ENCODE assay signal across 10 cellular contexts in genomic region chr10:93462371-93462770, GRCh38. TPM values are rescaled to one million over a fixed set of nuclear protein-coding genes. Genes with fewer than 3 reads are reported as not detected.
DNase-seq lines count a peak whose midpoint lies in the region; ATAC-seq and TF ChIP-seq lines count a peak whose summit lies in the region.
"Had no signal": no experiment of that assay in that cellular context is flagged by ENCODE, and none has a peak within 500 bp of the region (broad histone marks: within the 10 kb centered on the region; RNA-seq: fewer than 3 reads in every experiment).

No MANE protein-coding gene starts in this region.

- in situ Hi-C loops in gastrocnemius medialis (cut with MboI; ENCODE audit: low sequenced_read_pairs in 4 of 4), result no loop called here

- CTCF ChIA-PET in AG04450 (lab: Charles Lee), result interaction anchor here (1.1 to 2.2 kb wide), 5 partner anchors 18 to 110 kb away, joined by 3 to 17 read pairs (median 4); partner anchors contain the start of gene MYOF
- CTCF ChIA-PET in RWPE1 (lab: Yijun Ruan, JAX), result interaction anchor here (0.7 to 1.4 kb wide), 6 partner anchors 9 to 85 kb away, joined by 3 to 7 read pairs (median 4); partner anchors contain the start of gene MYOF

- POLR2A ChIA-PET in AG04450 (lab: Yijun Ruan, JAX), result interaction anchor here (1.0 to 1.4 kb wide), 4 partner anchors 17 to 240 kb away, joined by 3 to 9 read pairs (median 6); partner anchors contain the start of genes FRA10AC1 and MYOF
- POLR2A ChIA-PET in RWPE1 (lab: Yijun Ruan, JAX; ENCODE audit: low non-redundant PET), result interaction anchor here (0.7 kb wide), 2 partner anchors 68 to 846 kb away, joined by 3 to 4 read pairs; no protein-coding TSS in a partner anchor

- peaks cover 21 to 36% of the 10 kb centered on the region in 2 donors for H3K4me1 ChIP-seq in gastrocnemius medialis

- ATAC-seq in gastrocnemius medialis (no peak), HG02938 (IDR thresholded peaks at IDR 0.05; ENCODE audit: unreplicated experiment) (no peak)
- ATAC-seq: K562 had no signal

- H3K27me3 ChIP-seq in AG04450 (ENCODE audit: control insufficient read depth, insufficient read depth, low read length), result no peaks in the 10 kb centered on the region
- H3K27me3 ChIP-seq in gastrocnemius medialis, result peaks cover 0 to 6% (median 0%) of the 10 kb centered on the region in 3 donors
- H3K27me3 ChIP-seq: spleen had no signal

- H3K9me3 ChIP-seq in AG04450 (ENCODE audit: control insufficient read depth, insufficient read depth, low read length) (no peaks in the 10 kb centered on the region), gastrocnemius medialis (no peaks in the 10 kb centered on the region)
- H3K9me3 ChIP-seq: spleen had no signal

- DNase-seq in AG04450 (ENCODE audit: low read depth, low spot score), result no peak
- no peak for DNase-seq in RWPE1 (ENCODE audit: low spot score)
- DNase-seq in epithelial cell of prostate (ENCODE audit: low read depth, low spot score), result no peak
- DNase-seq in gastrocnemius medialis, result no peak
- no peak for DNase-seq in effector CD4-positive, alpha-beta T cell
- DNase-seq in kidney glomerular epithelial cell (lab: John Stamatoyannopoulos, UW), result no peak
- no peak for DNase-seq in T-helper 2 cell
- DNase-seq: spleen had no signal

- intact Hi-C loops in gastrocnemius medialis (cut with DNase I; ENCODE audit: low total_unique reads), result no loop called here

- TF ChIP-seq CTCF in AG04450 (IDR thresholded peaks at IDR 0.05; ENCODE audit: low read depth, low read length) (no peak), RWPE1 (conservative IDR thresholded peaks at IDR 0.05; ENCODE audit: low read depth) (no peak), gastrocnemius medialis (IDR thresholded peaks at IDR 0.05 in 4 of 5, conservative IDR thresholded peaks at IDR 0.05 in 1 of 5) (no peak)

- H3K4me3 ChIP-seq in AG04450 (ENCODE audit: low read depth, low read length) (no peak overlapping the region), gastrocnemius medialis (no peak overlapping the region)
- H3K4me3 ChIP-seq: K562, spleen had no signal

- no peak for TF ChIP-seq POLR2A in gastrocnemius medialis (IDR thresholded peaks at IDR 0.05)

- no peaks in the 10 kb centered on the region for H3K36me3 ChIP-seq in gastrocnemius medialis
- H3K36me3 ChIP-seq: spleen had no signal

- H3K27ac ChIP-seq in AG04450 (ENCODE audit: low read depth, low read length) (peak overlapping the region; percentile 31), RWPE1 (peak overlapping the region; percentile 99), epithelial cell of prostate (peak overlapping the region; percentile 99), gastrocnemius medialis (peak overlapping the region in 3 of 4 donors; percentile 38 to 86 (median 45))

RNA-seq across cellular contexts. Expression of gene MYOF, which starts 19.8 kb away (rescaled TPM):
- 254 and 275 TPM in 2 replicates for polyA plus RNA-seq in AG04450 (2011; rRNA removed)
- 297 and 309 TPM in 2 replicates for polyA minus RNA-seq in AG04450 (2011; rRNA and poly(A)+ RNA removed)
- 10 to 100 TPM in 1 of 4 donors, 1 to 10 TPM in 3; 4.1 to 10.3 (median 6.3) TPM for total RNA-seq in gastrocnemius medialis

RNA-seq across cellular contexts. Expression of gene CEP55, which starts 34.0 kb away (rescaled TPM):
- 10.0 and 16.3 TPM in 2 replicates for polyA plus RNA-seq in AG04450 (2011; rRNA removed)
- 2.4 and 5.7 TPM in 2 replicates for polyA minus RNA-seq in AG04450 (2011; rRNA and poly(A)+ RNA removed)
- under 1 TPM; 0.32 to 0.62 (median 0.37) TPM for total RNA-seq in gastrocnemius medialis

Comparison
In these comparisons a context has a peak if more than half of its experiments do, and no peak if none do; other contexts are left out.
1. H3K27ac ChIP-seq: peak in every context shown above with its lines; median percentile 99 in RWPE1; 99 in epithelial cell of prostate; 45 in gastrocnemius medialis; 31 in AG04450.